1 cellular context compared by ENCODE assay signal in genomic region chr14:104722938-104723650, GRCh38.
TF ChIP-seq lines count a peak whose summit lies in the region.

No MANE protein-coding gene starts in this region.

TF ChIP-seq in HepG2, 621 proteins besides CTCF, POLR2A, EP300 and RAD21 (continued from another document and continues in another):
- no peak for TF ChIP-seq ZNF580 (CRISPR knock-in tag; IDR thresholded peaks at IDR 0.05; ENCODE audit: borderline replicate concordance, low read depth)
- no peak; the same call in 1 of the 2 replicates for TF ChIP-seq RXRA (CRISPR knock-in tag; IDR thresholded peaks at IDR 0.05)
- no peak for TF ChIP-seq PCBP2 (optimal IDR thresholded peaks at IDR 0.05; ENCODE audit: low read depth, low read length, poor library complexity, severe bottlenecking)
- TF ChIP-seq SIX4 (CRISPR knock-in tag; IDR thresholded peaks at IDR 0.05), result no peak
- TF ChIP-seq ZNF138 (CRISPR knock-in tag; IDR thresholded peaks at IDR 0.05; ENCODE audit: low read depth), result no peak
- TF ChIP-seq HBP1 (CRISPR knock-in tag; IDR thresholded peaks at IDR 0.05; ENCODE audit: low read depth), result no peak
- TF ChIP-seq KMT2A (CRISPR knock-in tag; IDR thresholded peaks at IDR 0.05), result no peak
- no peak for TF ChIP-seq ISX (CRISPR knock-in tag; conservative IDR thresholded peaks at IDR 0.05)
- TF ChIP-seq ZNF101 (CRISPR knock-in tag; IDR thresholded peaks at IDR 0.05; ENCODE audit: borderline replicate concordance, low read depth), result no peak
- TF ChIP-seq TEF (CRISPR knock-in tag; IDR thresholded peaks at IDR 0.05), result no peak
- no peak for TF ChIP-seq CCAR2 (optimal IDR thresholded peaks at IDR 0.05; ENCODE audit: low read depth, low read length)
- TF ChIP-seq EEA1 (CRISPR knock-in tag; IDR thresholded peaks at IDR 0.05; ENCODE audit: borderline replicate concordance), result no peak
- TF ChIP-seq ATF3 (CRISPR knock-in tag; IDR thresholded peaks at IDR 0.05), result no peak
- no peak for TF ChIP-seq ZBTB37 (CRISPR knock-in tag; IDR thresholded peaks at IDR 0.05)
- no peak for TF ChIP-seq RFX3 (CRISPR knock-in tag; IDR thresholded peaks at IDR 0.05)
- TF ChIP-seq HDAC2 (CRISPR knock-in tag; IDR thresholded peaks at IDR 0.05), result no peak
- no peak for TF ChIP-seq FOXM1 (CRISPR knock-in tag; IDR thresholded peaks at IDR 0.05)
- TF ChIP-seq ARNT (IDR thresholded peaks at IDR 0.05), result no peak
- TF ChIP-seq MTA3 (CRISPR knock-in tag; IDR thresholded peaks at IDR 0.05), result no peak
- no peak for TF ChIP-seq SETDB1 (CRISPR knock-in tag; IDR thresholded peaks at IDR 0.05; ENCODE audit: borderline replicate concordance)
- TF ChIP-seq ZNF678 (CRISPR knock-in tag; IDR thresholded peaks at IDR 0.05), result no peak
- TF ChIP-seq ZNF460 (CRISPR knock-in tag; IDR thresholded peaks at IDR 0.05; ENCODE audit: borderline replicate concordance), result no peak
- no peak for TF ChIP-seq ZBTB39 (CRISPR knock-in tag; IDR thresholded peaks at IDR 0.05)
- no peak for TF ChIP-seq CSRNP1 (CRISPR knock-in tag; IDR thresholded peaks at IDR 0.05)
- TF ChIP-seq ZNF333 (CRISPR knock-in tag; IDR thresholded peaks at IDR 0.05; ENCODE audit: borderline replicate concordance), result 0 out of 2 replicates have a peak, but pooled peaks have one; percentile 45
- no peak; the same call in 1 of the 2 replicates for TF ChIP-seq ZNF746 (CRISPR knock-in tag; IDR thresholded peaks at IDR 0.05)
- TF ChIP-seq TGIF2 (CRISPR knock-in tag; IDR thresholded peaks at IDR 0.05), result no peak
- no peak for TF ChIP-seq PBX3 (CRISPR knock-in tag; IDR thresholded peaks at IDR 0.05; ENCODE audit: borderline replicate concordance)
- no peak for TF ChIP-seq KLF11 (CRISPR knock-in tag; IDR thresholded peaks at IDR 0.05)
- TF ChIP-seq ZBTB8A (CRISPR knock-in tag; IDR thresholded peaks at IDR 0.05; ENCODE audit: borderline replicate concordance, low read depth), result no peak
- no peak for TF ChIP-seq ZBTB46 (CRISPR knock-in tag; IDR thresholded peaks at IDR 0.05; ENCODE audit: borderline replicate concordance)
- TF ChIP-seq ZNF660 (CRISPR knock-in tag; IDR thresholded peaks at IDR 0.05; ENCODE audit: borderline replicate concordance, low read depth), result no peak
- 0 out of 2 replicates have a peak, but pooled peaks have one; percentile 66 for TF ChIP-seq PAX8 (CRISPR knock-in tag; IDR thresholded peaks at IDR 0.05; ENCODE audit: borderline replicate concordance)
- TF ChIP-seq KDM1A (CRISPR knock-in tag; IDR thresholded peaks at IDR 0.05), result no peak
- no peak for TF ChIP-seq ZNF281 (CRISPR knock-in tag; IDR thresholded peaks at IDR 0.05; ENCODE audit: borderline replicate concordance)
- TF ChIP-seq GTF3A (CRISPR knock-in tag; conservative IDR thresholded peaks at IDR 0.05), result no peak
- TF ChIP-seq PPARG (CRISPR knock-in tag; conservative IDR thresholded peaks at IDR 0.05), result no peak
- no peak for TF ChIP-seq ZNF724P (CRISPR knock-in tag; IDR thresholded peaks at IDR 0.05; ENCODE audit: borderline replicate concordance)
- no peak for TF ChIP-seq ZNF557 (CRISPR knock-in tag; IDR thresholded peaks at IDR 0.05)
- TF ChIP-seq CREB3 (CRISPR knock-in tag; IDR thresholded peaks at IDR 0.05), result no peak
- TF ChIP-seq NONO (IDR thresholded peaks at IDR 0.05), result no peak
- TF ChIP-seq NONO (CRISPR knock-in tag; conservative IDR thresholded peaks at IDR 0.05), result 0 out of 2 replicates have a peak, but pooled peaks have one; percentile 12
- TF ChIP-seq MYNN (CRISPR knock-in tag; IDR thresholded peaks at IDR 0.05; ENCODE audit: low read depth), result no peak
- no peak for TF ChIP-seq NFIB (CRISPR knock-in tag; IDR thresholded peaks at IDR 0.05; ENCODE audit: borderline replicate concordance)
- no peak for TF ChIP-seq CHCHD3 (CRISPR knock-in tag; IDR thresholded peaks at IDR 0.05)
- TF ChIP-seq ZSCAN9 (CRISPR knock-in tag; IDR thresholded peaks at IDR 0.05; ENCODE audit: borderline replicate concordance), result no peak
- no peak for TF ChIP-seq LCORL (IDR thresholded peaks at IDR 0.05)
- TF ChIP-seq LCORL (CRISPR knock-in tag; IDR thresholded peaks at IDR 0.05), result no peak
- TF ChIP-seq U2AF1 (optimal IDR thresholded peaks at IDR 0.05; ENCODE audit: low read depth, low read length), result no peak
- no peak for TF ChIP-seq SCMH1 (CRISPR knock-in tag; IDR thresholded peaks at IDR 0.05; ENCODE audit: borderline replicate concordance)
- TF ChIP-seq NRL (CRISPR knock-in tag; IDR thresholded peaks at IDR 0.05; ENCODE audit: borderline replicate concordance), result 0 out of 2 replicates have a peak, but pooled peaks have one; percentile 50
- 0 out of 2 replicates have a peak, but pooled peaks have one; percentile 38 for TF ChIP-seq ZSCAN29 (CRISPR knock-in tag; conservative IDR thresholded peaks at IDR 0.05)
- no peak for TF ChIP-seq PHF5A (CRISPR knock-in tag; IDR thresholded peaks at IDR 0.05; ENCODE audit: low read depth, unreplicated experiment)
- no peak for TF ChIP-seq KDM3A (CRISPR knock-in tag; IDR thresholded peaks at IDR 0.05; ENCODE audit: low read depth)
- TF ChIP-seq KLF13 (CRISPR knock-in tag; IDR thresholded peaks at IDR 0.05), result no peak
- TF ChIP-seq SP1 (IDR thresholded peaks at IDR 0.05), result no peak
- no peak for TF ChIP-seq SP1 (CRISPR knock-in tag; IDR thresholded peaks at IDR 0.05)
- TF ChIP-seq SIX1 (CRISPR knock-in tag; IDR thresholded peaks at IDR 0.05; ENCODE audit: borderline replicate concordance), result no peak
